16 cellular contexts compared by ENCODE assay signal in genomic region chr5:77990020-77990419, GRCh38.
DNase-seq lines count a peak whose midpoint lies in the region; ATAC-seq and TF ChIP-seq lines count a peak whose summit lies in the region.
"Had no signal": no experiment of that assay in that cellular context is flagged by ENCODE, and none has a peak within 500 bp of the region (broad histone marks: within the 10 kb centered on the region; RNA-seq: fewer than 3 reads in every experiment).

No MANE protein-coding gene starts in this region.

- H3K4me3 ChIP-seq in endodermal cell (ENCODE audit: low read length): no peak overlapping the region
- H3K4me3 ChIP-seq: right lobe of liver had no signal

- no peak overlapping the region for H3K9ac ChIP-seq in endodermal cell (ENCODE audit: extremely low read depth, low read length, poor library complexity, severe bottlenecking)

- H3K9me3 Mint-ChIP-seq in activated naive CD8-positive, alpha-beta T cell (ENCODE audit: low read depth): no peaks in the 10 kb centered on the region
- no peaks in the 10 kb centered on the region for H3K9me3 Mint-ChIP-seq in activated naive CD8-positive, alpha-beta T cell treated with anti-CD3 and anti-CD28 coated beads for 36 hours
- H3K9me3 Mint-ChIP-seq in endodermal cell (no peaks in the 10 kb centered on the region), T-cell (no peaks in the 10 kb centered on the region)
- H3K9me3 Mint-ChIP-seq: activated B cell treated with CpG ODN at 0.5 μM for 24 hours; activated T-helper 2 cell treated with anti-CD3 and anti-CD28 coated beads, Interferon-gamma antibody, Interleukin-2, Interleukin-4, amounts not matched to agents 10 μg/mL and 5 μg/mL and 100 μg/mL, durations not matched to agents 14 hours and 24 hours and 36 hours; CD4-positive, alpha-beta memory T cell; stimulated activated naive CD8-positive, alpha-beta T cell treated with anti-CD3 and anti-CD28 coated beads, Interleukin-15, Interleukin-2, amounts not matched to agents 100 ng/mL and 50 ng/mL, for 24 hours; T-helper 1 cell treated with Interleukin-12 subunit alpha and Interleukin-12 subunit beta and Interleukin-4 antibody, amounts not matched to agents 30 μg/mL and 1 μg/mL, for 36 hours had no signal

- no peaks in the 10 kb centered on the region for H3K9me3 ChIP-seq in endodermal cell (ENCODE audit: control insufficient read depth, low read length)
- H3K9me3 ChIP-seq: right lobe of liver had no signal

- TF ChIP-seq CTCF in endodermal cell (conservative IDR thresholded peaks at IDR 0.05): no peak

- peaks cover 3% of the 10 kb centered on the region for H3K36me3 Mint-ChIP-seq in activated naive CD8-positive, alpha-beta T cell
- H3K36me3 Mint-ChIP-seq in activated naive CD8-positive, alpha-beta T cell treated with anti-CD3 and anti-CD28 coated beads for 36 hours: no peaks in the 10 kb centered on the region
- H3K36me3 Mint-ChIP-seq in endodermal cell (ENCODE audit: low read depth): no peaks in the 10 kb centered on the region
- H3K36me3 Mint-ChIP-seq in T-cell: peaks cover 10% of the 10 kb centered on the region

- H3K27ac Mint-ChIP-seq in activated naive CD8-positive, alpha-beta T cell: peak overlapping the region; percentile 16
- no peak overlapping the region for H3K27ac Mint-ChIP-seq in activated naive CD8-positive, alpha-beta T cell treated with anti-CD3 and anti-CD28 coated beads for 36 hours
- H3K27ac Mint-ChIP-seq in endodermal cell (no peak overlapping the region), T-cell (no peak overlapping the region)
- H3K27ac Mint-ChIP-seq: activated B cell treated with CpG ODN at 0.5 μM for 24 hours; activated T-helper 2 cell treated with anti-CD3 and anti-CD28 coated beads, Interferon-gamma antibody, Interleukin-2, Interleukin-4, amounts not matched to agents 10 μg/mL and 5 μg/mL and 100 μg/mL, durations not matched to agents 14 hours and 24 hours and 36 hours; CD4-positive, alpha-beta memory T cell; stimulated activated naive CD8-positive, alpha-beta T cell treated with anti-CD3 and anti-CD28 coated beads, Interleukin-15, Interleukin-2, amounts not matched to agents 100 ng/mL and 50 ng/mL, for 24 hours; T-helper 1 cell treated with Interleukin-12 subunit alpha and Interleukin-12 subunit beta and Interleukin-4 antibody, amounts not matched to agents 30 μg/mL and 1 μg/mL, for 36 hours had no signal

- H3K4me3 Mint-ChIP-seq in activated naive CD8-positive, alpha-beta T cell: no peak overlapping the region
- H3K4me3 Mint-ChIP-seq in activated naive CD8-positive, alpha-beta T cell treated with anti-CD3 and anti-CD28 coated beads for 36 hours: no peak overlapping the region
- H3K4me3 Mint-ChIP-seq in endodermal cell: no peak overlapping the region
- no peak overlapping the region for H3K4me3 Mint-ChIP-seq in T-cell
- H3K4me3 Mint-ChIP-seq: activated B cell treated with CpG ODN at 0.5 μM for 24 hours; CD4-positive, alpha-beta memory T cell; stimulated activated naive CD8-positive, alpha-beta T cell treated with anti-CD3 and anti-CD28 coated beads, Interleukin-15, Interleukin-2, amounts not matched to agents 100 ng/mL and 50 ng/mL, for 24 hours; T-helper 1 cell treated with Interleukin-12 subunit alpha and Interleukin-12 subunit beta and Interleukin-4 antibody, amounts not matched to agents 30 μg/mL and 1 μg/mL, for 36 hours had no signal

- H3K27ac ChIP-seq in endodermal cell (ENCODE audit: low read depth, low read length): no peak overlapping the region
- H3K27ac ChIP-seq: right lobe of liver, RWPE1 had no signal

- CTCF ChIA-PET in T-cell (lab: Charles Lee): no interaction called here

- no peaks in the 10 kb centered on the region for H3K27me3 ChIP-seq in endodermal cell (ENCODE audit: control insufficient read depth, insufficient read depth, low read length, poor library complexity, severe bottlenecking)
- H3K27me3 ChIP-seq: right lobe of liver had no signal

- no peaks in the 10 kb centered on the region for H3K27me3 Mint-ChIP-seq in activated naive CD8-positive, alpha-beta T cell
- H3K27me3 Mint-ChIP-seq in activated naive CD8-positive, alpha-beta T cell treated with anti-CD3 and anti-CD28 coated beads for 36 hours: no peaks in the 10 kb centered on the region
- H3K27me3 Mint-ChIP-seq in endodermal cell (ENCODE audit: insufficient read depth): peaks cover 25% of the 10 kb centered on the region
- H3K27me3 Mint-ChIP-seq in T-cell: no peaks in the 10 kb centered on the region
- H3K27me3 Mint-ChIP-seq: activated B cell treated with CpG ODN at 0.5 μM for 24 hours; CD4-positive, alpha-beta memory T cell; stimulated activated naive CD8-positive, alpha-beta T cell treated with anti-CD3 and anti-CD28 coated beads, Interleukin-15, Interleukin-2, amounts not matched to agents 100 ng/mL and 50 ng/mL, for 24 hours had no signal

- ATAC-seq in T-cell (replicated peaks in 1 of 4): no peak
- ATAC-seq in activated CD4-positive, CD25-positive, alpha-beta regulatory T cell treated with anti-CD3 and anti-CD28 coated beads, Interleukin-2, amount 50 U/mL, for 24 hours: no peak
- ATAC-seq: left lobe of liver, right lobe of liver had no signal

- H3K4me1 Mint-ChIP-seq in activated naive CD8-positive, alpha-beta T cell (ENCODE audit: low read depth): no peaks in the 10 kb centered on the region
- peaks cover 3% of the 10 kb centered on the region for H3K4me1 Mint-ChIP-seq in activated naive CD8-positive, alpha-beta T cell treated with anti-CD3 and anti-CD28 coated beads for 36 hours
- H3K4me1 Mint-ChIP-seq in endodermal cell (peaks cover 38% of the 10 kb centered on the region), T-cell (no peaks in the 10 kb centered on the region)
- H3K4me1 Mint-ChIP-seq: activated B cell treated with CpG ODN at 0.5 μM for 24 hours had no signal

- H3K4me1 ChIP-seq in endodermal cell (ENCODE audit: control insufficient read depth, insufficient read depth, low read length): peaks cover 11% of the 10 kb centered on the region
- H3K4me1 ChIP-seq: right lobe of liver had no signal

- no peak for DNase-seq in activated naive CD8-positive, alpha-beta T cell treated with anti-CD3 and anti-CD28 coated beads for 36 hours
- DNase-seq in NCI-H524 treated with DMSO at 0.1 percent for 48 hours (lab: John Stamatoyannopoulos, UW) (peak; percentile 60), endodermal cell (peak; percentile 83), T-cell (no peak), SKM-1 (lab: John Stamatoyannopoulos, UW; ENCODE audit: unreplicated experiment) (no peak)
- DNase-seq in activated naive CD4-positive, alpha-beta T cell treated with anti-CD3 and anti-CD28 coated beads, Interleukin-2, amount 50 U/mL, for 16 hours: no peak
- DNase-seq: activated B cell treated with CpG ODN at 0.5 μM for 24 hours; CD4-positive, alpha-beta memory T cell; right lobe of liver had no signal

- POLR2A ChIA-PET in T-cell (lab: Charles Lee): no interaction called here

- WGBS in endodermal cell (ENCODE audit: insufficient coverage in 1 of 2, insufficient read length in 1 of 2), 2 experiments: 34% methylated on average over 3 of the region's 3 CpGs; no CpG with 5 or more reads in 1 of the 2 experiments

- no peaks in the 10 kb centered on the region for H3K36me3 ChIP-seq in endodermal cell (ENCODE audit: control insufficient read depth, insufficient read depth, low read length)
- H3K36me3 ChIP-seq: right lobe of liver had no signal

Comparison
In these comparisons a context has a peak if more than half of its experiments do, and no peak if none do; other contexts are left out.
1. DNase-seq: peak in NCI-H524 treated with DMSO at 0.1 percent for 48 hours (single experiment) and endodermal cell (single experiment); none in activated naive CD8-positive, alpha-beta T cell treated with anti-CD3 and anti-CD28 coated beads for 36 hours (single experiment), activated naive CD4-positive, alpha-beta T cell treated with anti-CD3 and anti-CD28 coated beads, Interleukin-2, amount 50 U/mL, for 16 hours (single experiment), T-cell (0 of 34) and SKM-1 (single experiment).